Comparison of ENCODE assay signal across 3 cellular contexts in the genomic region with DNA sequence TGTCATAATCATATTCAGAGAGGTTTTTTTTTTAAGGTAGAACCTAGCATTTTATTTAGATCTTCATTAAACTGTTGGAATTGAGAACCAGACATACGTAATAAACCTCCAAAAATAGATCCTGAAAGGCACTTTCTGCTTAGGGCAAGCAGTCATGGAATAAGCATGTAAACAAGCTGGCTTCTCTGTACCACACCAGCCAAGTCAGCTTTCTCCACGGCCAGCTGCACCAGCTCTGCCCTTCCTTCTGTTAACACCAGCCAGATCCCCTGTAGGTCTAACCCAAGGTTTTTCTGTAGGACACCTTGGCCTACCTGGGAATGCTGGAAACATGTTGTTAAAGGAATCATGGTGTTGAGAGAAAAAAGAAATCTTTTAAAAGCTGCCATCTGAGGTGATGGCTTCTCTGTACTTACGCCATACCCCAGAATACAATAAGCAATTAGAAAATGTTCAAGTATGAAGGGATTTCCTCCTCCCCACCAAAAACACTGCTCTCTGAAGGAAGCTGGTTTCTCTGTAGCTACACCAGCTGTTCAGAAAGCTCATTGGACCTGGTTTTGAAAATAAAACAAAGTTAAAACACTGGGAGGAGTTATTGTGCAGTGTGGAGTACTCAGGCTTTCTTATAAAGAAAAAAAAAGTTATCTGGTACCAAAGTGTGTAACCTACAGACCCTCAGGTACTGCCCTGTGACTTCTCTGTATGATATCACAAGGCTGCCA. TPM values are rescaled to one million over a fixed set of nuclear protein-coding genes. Genes with fewer than 3 reads are reported as not detected.
"Had no signal": no experiment of that assay in that cellular context is flagged by ENCODE, and none has a peak within 500 bp of the region (broad histone marks: within the 10 kb centered on the region; RNA-seq: fewer than 3 reads in every experiment).

No MANE protein-coding gene starts in this region.

RNA-seq across cellular contexts. Expression of a gene that starts 54.6 kb away (rescaled TPM):
- total RNA-seq: activated B cell treated with CpG ODN at 0.5 μM for 24 hours; activated CD8-positive, alpha-beta T cell treated with anti-CD3 and anti-CD28 coated beads for 36 hours; activated T-cell treated with anti-CD3 and anti-CD28 coated beads, Interleukin-2, amount 50 U/mL, for 72 hours had no signal
